9 cellular contexts compared by ENCODE assay signal in genomic region chr9:93577045-93577939, GRCh38. TPM values are rescaled to one million over a fixed set of nuclear protein-coding genes. Genes with fewer than 3 reads are reported as not detected.
DNase-seq lines count a peak whose midpoint lies in the region; ATAC-seq, FAIRE-seq and TF ChIP-seq lines count a peak whose summit lies in the region.
"Had no signal": no experiment of that assay in that cellular context is flagged by ENCODE, and none has a peak within 500 bp of the region (broad histone marks: within the 10 kb centered on the region; RNA-seq: fewer than 3 reads in every experiment).

No MANE protein-coding gene starts in this region.

- TF ChIP-seq POLR2A in gastroesophageal sphincter (IDR thresholded peaks at IDR 0.05): no peak

- peak; percentile 2 for ATAC-seq in HG03460 (IDR thresholded peaks at IDR 0.05; ENCODE audit: unreplicated experiment)
- peak; percentile 24 for ATAC-seq in gastroesophageal sphincter
- ATAC-seq in pancreas: peak; percentile 5 to 33 (median 15)

- H3K27ac Mint-ChIP-seq in activated T-helper 1 cell treated with anti-CD3 and anti-CD28 coated beads, Interleukin-12 subunit alpha, Interleukin-12 subunit beta, Interleukin-2, Interleukin-4 antibody, amounts not matched to agents 30 ng/mL and 10 ng/mL and 1 ng/mL, durations not matched to agents 14 hours and 24 hours and 36 hours: peak overlapping the region; percentile 92

- H3K4me3 ChIP-seq in gastroesophageal sphincter: peak overlapping the region; percentile 71 to 91
- H3K4me3 ChIP-seq in pancreas: peak overlapping the region; percentile 71 to 85 (median 77)

- H3K27me3 Mint-ChIP-seq in activated T-helper 1 cell treated with anti-CD3 and anti-CD28 coated beads, Interleukin-12 subunit alpha, Interleukin-12 subunit beta, Interleukin-2, Interleukin-4 antibody, amounts not matched to agents 30 ng/mL and 10 ng/mL and 1 ng/mL, durations not matched to agents 14 hours and 24 hours and 36 hours (ENCODE audit: insufficient read depth): no peaks in the 10 kb centered on the region

- peak overlapping the region; percentile 91 for H3K4me3 Mint-ChIP-seq in activated T-helper 1 cell treated with anti-CD3 and anti-CD28 coated beads, Interleukin-12 subunit alpha, Interleukin-12 subunit beta, Interleukin-2, Interleukin-4 antibody, amounts not matched to agents 30 ng/mL and 10 ng/mL and 1 ng/mL, durations not matched to agents 14 hours and 24 hours and 36 hours

- H3K4me1 ChIP-seq in gastroesophageal sphincter (peaks cover 0 to 68% (median 45%) of the 10 kb centered on the region in 3 donors), pancreas (peaks cover 29 to 43% (median 32%) of the 10 kb centered on the region in 3 donors)

- peaks cover 6% of the 10 kb centered on the region for H3K36me3 Mint-ChIP-seq in activated T-helper 1 cell treated with anti-CD3 and anti-CD28 coated beads, Interleukin-12 subunit alpha, Interleukin-12 subunit beta, Interleukin-2, Interleukin-4 antibody, amounts not matched to agents 30 ng/mL and 10 ng/mL and 1 ng/mL, durations not matched to agents 14 hours and 24 hours and 36 hours (ENCODE audit: low read depth)

- intact Hi-C loops in activated T-helper 1 cell treated with anti-CD3 and anti-CD28 coated beads, Interleukin-12 subunit alpha, Interleukin-12 subunit beta, Interleukin-2, Interleukin-4 antibody, amounts not matched to agents 30 ng/mL and 10 ng/mL and 1 ng/mL, durations not matched to agents 14 hours and 24 hours and 36 hours (cut with micrococcal nuclease): loop anchor here (5.0 kb wide), 1 partner anchor 700 kb away; the partner anchor contains the start of gene ZNF484
- intact Hi-C loops in pancreas (cut with DNase I): no loop called here

- peaks cover 28% of the 10 kb centered on the region for H3K4me1 Mint-ChIP-seq in activated T-helper 1 cell treated with anti-CD3 and anti-CD28 coated beads, Interleukin-12 subunit alpha, Interleukin-12 subunit beta, Interleukin-2, Interleukin-4 antibody, amounts not matched to agents 30 ng/mL and 10 ng/mL and 1 ng/mL, durations not matched to agents 14 hours and 24 hours and 36 hours (ENCODE audit: low read depth)

- no peaks in the 10 kb centered on the region for H3K9me3 ChIP-seq in gastroesophageal sphincter
- no peaks in the 10 kb centered on the region for H3K9me3 ChIP-seq in pancreas

- H3K36me3 ChIP-seq in gastroesophageal sphincter (no peaks in the 10 kb centered on the region), pancreas (no peaks in the 10 kb centered on the region)

- H3K27ac ChIP-seq in gastroesophageal sphincter (peak overlapping the region; percentile 54 to 96 (median 94)), pancreas (peak overlapping the region; percentile 78 to 83 (median 80))

- DNase-seq in SIG-M5 treated with dmso at 0.1 percent for 504 hours (lab: John Stamatoyannopoulos, UW; ENCODE audit: unreplicated experiment) (peak; percentile 49), SIG-M5 (lab: John Stamatoyannopoulos, UW) (no peak), pancreas (peak in 4 of 6 donors; percentile 41 to 83 (median 70)), NOMO-1 treated with DMSO at 0.1 percent for 48 hours (lab: John Stamatoyannopoulos, UW; ENCODE audit: unreplicated experiment) (no peak), KG1 (lab: John Stamatoyannopoulos, UW) (no peak)
- peak; percentile 28 for DNase-seq in activated T-helper 1 cell treated with anti-CD3 and anti-CD28 coated beads, Interleukin-12 subunit alpha, Interleukin-12 subunit beta, Interleukin-2, Interleukin-4 antibody, amounts not matched to agents 30 ng/mL and 10 ng/mL and 1 ng/mL, durations not matched to agents 14 hours and 24 hours and 36 hours (ENCODE audit: low spot score)

- no peak for TF ChIP-seq EP300 in gastroesophageal sphincter (IDR thresholded peaks at IDR 0.05)

- TF ChIP-seq CTCF in gastroesophageal sphincter (IDR thresholded peaks at IDR 0.05) (no peak), pancreas (IDR thresholded peaks at IDR 0.05) (no peak)

- no peak for FAIRE-seq in pancreas (lab: Jason Lieb, UNC)
- FAIRE-seq: endometrium had no signal

- 0% methylated on average over 7 of the region's 76 CpGs; no CpG with 5 or more reads in 1 of the 2 donors for WGBS in gastroesophageal sphincter (ENCODE audit: low coverage in 1 of 2), 2 donors
- WGBS in pancreas, 2 donors: 1 to 2% methylated on average over 52 to 76 of the region's 76 CpGs

- no peaks in the 10 kb centered on the region for H3K9me3 Mint-ChIP-seq in activated T-helper 1 cell treated with anti-CD3 and anti-CD28 coated beads, Interleukin-12 subunit alpha, Interleukin-12 subunit beta, Interleukin-2, Interleukin-4 antibody, amounts not matched to agents 30 ng/mL and 10 ng/mL and 1 ng/mL, durations not matched to agents 14 hours and 24 hours and 36 hours

- H3K27me3 ChIP-seq in gastroesophageal sphincter: no peaks in the 10 kb centered on the region
- no peaks in the 10 kb centered on the region for H3K27me3 ChIP-seq in pancreas

RNA-seq across cellular contexts. Expression of gene PHF2, which starts 0.9 kb away (rescaled TPM):
- total RNA-seq in activated T-helper 1 cell treated with anti-CD3 and anti-CD28 coated beads, Interleukin-12 subunit alpha, Interleukin-12 subunit beta, Interleukin-2, Interleukin-4 antibody, amounts not matched to agents 30 ng/mL and 10 ng/mL and 1 ng/mL, durations not matched to agents 14 hours and 24 hours and 36 hours: 24.5 and 26.5 TPM in 2 replicates
- 10 to 100 TPM; 37.2 to 51.2 (median 39.2) TPM for total RNA-seq in gastroesophageal sphincter
- total RNA-seq in pancreas: 10 to 100 TPM; 10.8 to 16.7 (median 11.9) TPM
- polyA plus RNA-seq in pancreas: 10 to 100 TPM; 17.8 to 24.8 TPM

Comparison
In these comparisons a context has a peak if more than half of its experiments do, and no peak if none do; other contexts are left out.
1. DNase-seq: peak in SIG-M5 treated with dmso at 0.1 percent for 504 hours (single experiment), activated T-helper 1 cell treated with anti-CD3 and anti-CD28 coated beads, Interleukin-12 subunit alpha, Interleukin-12 subunit beta, Interleukin-2, Interleukin-4 antibody, amounts not matched to agents 30 ng/mL and 10 ng/mL and 1 ng/mL, durations not matched to agents 14 hours and 24 hours and 36 hours (single experiment) and pancreas (4 of 6); none in SIG-M5 (single experiment), NOMO-1 treated with DMSO at 0.1 percent for 48 hours (single experiment) and KG1 (single experiment).
2. Peak in every context shown above with its lines, with median percentiles within 50 percentile points of each other: ATAC-seq.